ENCODE assay signal across 8 cellular contexts in the genomic region with DNA sequence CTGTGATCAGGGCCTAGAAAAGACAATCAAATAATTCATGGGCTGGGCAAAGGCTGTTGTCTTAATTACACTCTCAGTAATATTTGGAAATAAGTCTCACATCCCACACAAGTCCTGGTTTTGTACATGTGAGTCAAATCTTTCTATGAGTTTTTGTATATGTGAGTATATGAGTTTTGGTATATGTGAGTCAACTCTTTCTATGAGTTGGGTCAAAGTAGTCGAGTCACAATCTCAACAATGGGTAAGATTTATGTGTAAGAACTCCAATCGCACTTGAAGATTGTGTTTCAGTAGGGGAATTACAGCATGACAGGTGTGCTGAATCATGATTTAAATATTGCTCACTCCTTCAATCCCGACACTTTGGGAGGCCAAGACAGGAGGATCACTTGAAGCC.
"Had no signal": no experiment of that assay in that cellular context is flagged by ENCODE, and none has a peak within 500 bp of the region (broad histone marks: within the 10 kb centered on the region; RNA-seq: fewer than 3 reads in every experiment).

No MANE protein-coding gene starts in this region.

- H3K36me3 Mint-ChIP-seq: IgD-negative memory B cell had no signal

- H3K4me3 ChIP-seq: GM23248, HAP-1 had no signal

- H3K4me3 Mint-ChIP-seq: HFFc6, IgD-negative memory B cell had no signal

- H3K27me3 Mint-ChIP-seq: IgD-negative memory B cell had no signal

- H3K27ac Mint-ChIP-seq: HFFc6, IgD-negative memory B cell had no signal

- H3K4me1 Mint-ChIP-seq: IgD-negative memory B cell had no signal

- ATAC-seq: HCT116, HepG2 had no signal

- FAIRE-seq: HepG2 had no signal

- H3K36me3 ChIP-seq: HAP-1 had no signal

- H3K9me3 Mint-ChIP-seq: IgD-negative memory B cell had no signal

- DNase-seq: GM23248, GOT3, H7, HFFc6 had no signal
